ENCODE assay signal across 20 cellular contexts in the genomic region with DNA sequence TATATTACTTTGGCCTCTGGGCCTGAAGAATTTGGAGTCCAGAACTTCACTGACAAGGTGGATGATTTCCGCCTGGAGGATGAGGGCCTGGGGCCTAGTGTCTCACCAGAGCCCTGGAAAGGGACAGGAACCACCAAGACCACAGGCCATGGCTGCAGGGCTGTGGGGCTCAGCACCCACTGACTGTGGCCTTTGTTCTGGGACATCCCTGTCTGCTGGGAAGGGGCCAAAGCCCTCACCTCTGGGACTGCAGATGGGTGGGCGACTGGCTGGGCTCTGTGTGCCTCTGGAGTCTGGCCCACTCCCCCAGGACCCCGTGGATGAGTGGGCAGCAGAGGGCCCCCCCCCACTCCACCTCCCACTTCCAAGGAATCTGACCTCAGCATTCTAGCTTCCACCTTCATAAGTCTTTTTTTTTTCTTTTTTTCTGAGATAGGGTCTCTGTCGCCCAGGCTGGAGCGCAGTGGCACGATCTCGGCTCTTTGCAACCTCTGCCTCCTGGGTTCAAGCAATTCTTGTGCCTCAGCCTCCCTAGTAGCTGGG. TPM values are rescaled to one million over a fixed set of nuclear protein-coding genes. Genes with fewer than 3 reads are reported as not detected.
DNase-seq lines count a peak whose midpoint lies in the region; ATAC-seq and TF ChIP-seq lines count a peak whose summit lies in the region.
"Had no signal": no experiment of that assay in that cellular context is flagged by ENCODE, and none has a peak within 500 bp of the region (broad histone marks: within the 10 kb centered on the region; RNA-seq: fewer than 3 reads in every experiment).

No MANE protein-coding gene starts in this region.

- H3K4me3 ChIP-seq in upper lobe of right lung (no peak overlapping the region), MG63 (no peak overlapping the region)
- H3K4me3 ChIP-seq: HAP-1 had no signal

- TF ChIP-seq CTCF in upper lobe of right lung (IDR thresholded peaks at IDR 0.05): no peak

- intact Hi-C loops in cardiac septum (cut with DNase I): no loop called here
- intact Hi-C loops in left ventricle myocardium superior (cut with micrococcal nuclease): no loop called here
- intact Hi-C loops in upper lobe of right lung (cut with DNase I): no loop called here

- H3K4me1 ChIP-seq in upper lobe of right lung: no peaks in the 10 kb centered on the region
- H3K4me1 ChIP-seq: HAP-1 had no signal

- no peaks in the 10 kb centered on the region for H3K9me3 ChIP-seq in upper lobe of right lung
- H3K9me3 ChIP-seq in MG63: no peaks in the 10 kb centered on the region
- H3K9me3 ChIP-seq: HAP-1 had no signal

- H3K27ac ChIP-seq in upper lobe of right lung: no peak overlapping the region
- H3K27ac ChIP-seq: HL-60 had no signal

- H3K27me3 ChIP-seq in upper lobe of right lung (peaks cover 19% of the 10 kb centered on the region), MG63 (peaks cover 20% of the 10 kb centered on the region)

- no peaks in the 10 kb centered on the region for H3K36me3 ChIP-seq in upper lobe of right lung
- H3K36me3 ChIP-seq in MG63: no peaks in the 10 kb centered on the region
- H3K36me3 ChIP-seq: HAP-1 had no signal

- ATAC-seq in left ventricle myocardium superior (no peak), upper lobe of right lung (no peak), HG03432 (IDR thresholded peaks at IDR 0.05; ENCODE audit: unreplicated experiment) (no peak)

- peak; percentile 63 for DNase-seq in cardiac septum (ENCODE audit: low spot score)
- no peak for DNase-seq in left ventricle myocardium superior
- peak; percentile 36 for DNase-seq in ecto neural progenitor cell (ENCODE audit: low spot score)
- DNase-seq in mesenteric fat pad (ENCODE audit: low spot score): peak; percentile 30
- DNase-seq in upper lobe of right lung: peak; percentile 45
- DNase-seq in MG63: no peak
- DNase-seq in NAMALWA (ENCODE audit: low spot score): no peak
- DNase-seq: ACHN, C1 segment of cervical spinal cord, Calu3, DMS79 treated with DMSO at 0.1 percent for 48 hours, EL, GOT3, HFFc6 had no signal

RNA-seq across cellular contexts. Expression of gene CHST8, which starts 20.3 kb away (rescaled TPM):
- 0.27 TPM for total RNA-seq in cardiac septum
- total RNA-seq in left ventricle myocardium superior: not detected
- 1.4 TPM for total RNA-seq in mesenteric fat pad
- total RNA-seq in upper lobe of right lung: 0.64 TPM
- total RNA-seq in MG63 (2014; rRNA removed; shearing (Covaris generic); ENCODE audit: low replicate concordance): not detected in 2 replicates
- total RNA-seq: A172; B cell; Calu3; CD4-positive, alpha-beta T cell; HFFc6 had no signal

Comparison
In these comparisons a context has a peak if more than half of its experiments do, and no peak if none do; other contexts are left out.
1. DNase-seq: peak in cardiac septum (single experiment), ecto neural progenitor cell (single experiment), mesenteric fat pad (single experiment) and upper lobe of right lung (single experiment); none in left ventricle myocardium superior (single experiment), MG63 (single experiment) and NAMALWA (single experiment).